ENCODE assay signal across 22 cellular contexts in genomic region chr18:58476022-58476421, GRCh38.
"Had no signal": no experiment of that assay in that cellular context is flagged by ENCODE, and none has a peak within 500 bp of the region (broad histone marks: within the 10 kb centered on the region; RNA-seq: fewer than 3 reads in every experiment).

No MANE protein-coding gene starts in this region.

- H3K4me3 Mint-ChIP-seq: activated CD8-positive, alpha-beta memory T cell treated with anti-CD3 and anti-CD28 coated beads, Interleukin-2, amount 10 ng/mL, durations not matched to agents 7 days and 5 days; activated naive CD4-positive, alpha-beta T cell treated with anti-CD3 and anti-CD28 coated beads, Interleukin-2, amount 50 U/mL, for 24 hours; activated T-cell treated with anti-CD3 and anti-CD28 coated beads, Interleukin-2, amount 50 U/mL, for 24 hours; activated T-helper 1 cell treated with anti-CD3 and anti-CD28 coated beads, Interleukin-12 subunit alpha, Interleukin-12 subunit beta, Interleukin-2, Interleukin-4 antibody, amounts not matched to agents 30 ng/mL and 10 ng/mL and 1 ng/mL, durations not matched to agents 14 hours and 24 hours and 36 hours; T-cell had no signal

- H3K27me3 ChIP-seq: MG63 had no signal

- H3K27ac ChIP-seq: KMS-11, PC-9, SK-N-MC, WERI-Rb-1 had no signal

- H3K4me2 ChIP-seq: KMS-11, PC-9 had no signal

- H3K27me3 Mint-ChIP-seq: activated naive CD4-positive, alpha-beta T cell treated with anti-CD3 and anti-CD28 coated beads, Interleukin-2, amount 50 U/mL, for 24 hours had no signal

- H3K4me3 ChIP-seq: MG63, PC-9, SK-N-MC had no signal

- H3K36me3 Mint-ChIP-seq: activated CD8-positive, alpha-beta memory T cell treated with anti-CD3 and anti-CD28 coated beads, Interleukin-2, amount 10 ng/mL, durations not matched to agents 7 days and 5 days; activated naive CD4-positive, alpha-beta T cell treated with anti-CD3 and anti-CD28 coated beads, Interleukin-2, amount 50 U/mL, for 24 hours; T-cell had no signal

- H3K27ac Mint-ChIP-seq: activated CD8-positive, alpha-beta memory T cell treated with anti-CD3 and anti-CD28 coated beads, Interleukin-2, amount 10 ng/mL, durations not matched to agents 7 days and 5 days; activated naive CD4-positive, alpha-beta T cell treated with anti-CD3 and anti-CD28 coated beads, Interleukin-2, amount 50 U/mL, for 24 hours; activated T-cell treated with anti-CD3 and anti-CD28 coated beads, Interleukin-2, amount 50 U/mL, for 24 hours; activated T-helper 1 cell treated with anti-CD3 and anti-CD28 coated beads, Interleukin-12 subunit alpha, Interleukin-12 subunit beta, Interleukin-2, Interleukin-4 antibody, amounts not matched to agents 30 ng/mL and 10 ng/mL and 1 ng/mL, durations not matched to agents 14 hours and 24 hours and 36 hours; T-cell had no signal

- ATAC-seq: activated CD8-positive, alpha-beta memory T cell treated with anti-CD3 and anti-CD28 coated beads, Interleukin-2, amount 10 ng/mL, durations not matched to agents 7 days and 5 days; T-cell had no signal

- DNase-seq: activated CD4-positive, alpha-beta T cell treated with anti-CD3 and anti-CD28 coated beads for 4 hours; activated CD4-positive, alpha-beta T cell treated with anti-CD3 and anti-CD28 coated beads, Interleukin-2, amount 50 U/mL, for 4 hours; activated CD8-positive, alpha-beta memory T cell treated with anti-CD3 and anti-CD28 coated beads, Interleukin-2, amount 10 ng/mL, durations not matched to agents 7 days and 5 days; activated effector memory CD4-positive, alpha-beta T cell treated with Interleukin-2 at 50 U/mL for 16 hours; activated naive CD4-positive, alpha-beta T cell; activated T-cell treated with anti-CD3 and anti-CD28 coated beads, Interleukin-2, amount 50 U/mL, for 24 hours; aorta; MV-4-11; NCI-H1092 treated with DMSO at 0.1 percent for 48 hours; NCI-H1436; NCI-H2081; NCI-H510A treated with DMSO at 0.1 percent for 48 hours; NCI-H69; PC-9; T-cell; WERI-Rb-1 had no signal

- H3K4me1 Mint-ChIP-seq: activated CD8-positive, alpha-beta memory T cell treated with anti-CD3 and anti-CD28 coated beads, Interleukin-2, amount 10 ng/mL, durations not matched to agents 7 days and 5 days; activated naive CD4-positive, alpha-beta T cell treated with anti-CD3 and anti-CD28 coated beads, Interleukin-2, amount 50 U/mL, for 24 hours; T-cell had no signal

- H3K9ac ChIP-seq: KMS-11 had no signal

- FAIRE-seq: bronchial epithelial cell had no signal

- H3K36me3 ChIP-seq: MG63, WERI-Rb-1 had no signal

- H3K9me3 ChIP-seq: MG63 had no signal

- H2AFZ ChIP-seq: PC-9 had no signal
